Comparison of ENCODE assay signal across 8 cellular contexts in genomic region chr11:14500181-14500651, GRCh38. TPM values are rescaled to one million over a fixed set of nuclear protein-coding genes. Genes with fewer than 3 reads are reported as not detected.
DNase-seq lines count a peak whose midpoint lies in the region; ATAC-seq and TF ChIP-seq lines count a peak whose summit lies in the region.

No MANE protein-coding gene starts in this region.

- H3K9me3 ChIP-seq in muscle layer of duodenum (ENCODE audit: control insufficient read depth in 1 of 2, low read length in 2 of 2): no peaks in the 10 kb centered on the region

- peak overlapping the region; percentile 77 to 94 for H3K4me3 ChIP-seq in muscle layer of duodenum (ENCODE audit: low read depth in 1 of 2, low read length in 2 of 2)

- peak; percentile 41 for ATAC-seq in GM18870 (IDR thresholded peaks at IDR 0.05; ENCODE audit: unreplicated experiment)
- peak; percentile 60 for ATAC-seq in HG03066 (IDR thresholded peaks at IDR 0.05; ENCODE audit: low read depth, unreplicated experiment)

- peaks cover 0 to 22% of the 10 kb centered on the region in 2 donors for H3K4me1 ChIP-seq in muscle layer of duodenum (ENCODE audit: control insufficient read depth in 1 of 2, insufficient read depth in 2 of 2, low read length in 2 of 2)

- H3K36me3 ChIP-seq in muscle layer of duodenum (ENCODE audit: control insufficient read depth in 1 of 2, insufficient read depth in 2 of 2, low read length in 2 of 2): peaks cover 28 to 40% of the 10 kb centered on the region in 2 donors

- DNase-seq in Ammon's horn (ENCODE audit: low spot score): peak; percentile 60
- peak; percentile 27 to 60 for DNase-seq in NCI-H526 (lab: John Stamatoyannopoulos, UW)
- peak; percentile 45 for DNase-seq in activated CD8-positive, alpha-beta memory T cell treated with anti-CD3 and anti-CD28 coated beads, Interleukin-2, amount 50 U/mL, for 4 hours
- DNase-seq in erythroblast (lab: John Stamatoyannopoulos, UW): peak; percentile 84

- H3K27ac ChIP-seq in muscle layer of duodenum (ENCODE audit: low read length): peak overlapping the region; percentile 84
- peak overlapping the region; percentile 65 for H3K27ac ChIP-seq in temporal lobe (ENCODE audit: low read depth, low read length)

- TF ChIP-seq POLR2A in erythroblast (IDR thresholded peaks at IDR 0.05; ENCODE audit: low read length): no peak

- H3K27me3 ChIP-seq in muscle layer of duodenum (ENCODE audit: low read depth, low read length): no peaks in the 10 kb centered on the region

RNA-seq across cellular contexts. Expression of gene COPB1, which starts 0.6 kb away (rescaled TPM):
- total RNA-seq in temporal lobe: 107 TPM

RNA-seq across cellular contexts. Expression of gene PSMA1, which starts 20.0 kb away (rescaled TPM):
- total RNA-seq in temporal lobe: 95.1 TPM

Comparison
In these comparisons a context has a peak if more than half of its experiments do, and no peak if none do; other contexts are left out.
1. Peak in every context shown above with its lines: DNase-seq, ATAC-seq, H3K4me3 ChIP-seq and H3K27ac ChIP-seq.